8 cellular contexts compared by ENCODE assay signal in genomic region chr10:30423655-30424275, GRCh38. TPM values are rescaled to one million over a fixed set of nuclear protein-coding genes. Genes with fewer than 3 reads are reported as not detected.
A peak's percentile ranks its signal among the peaks of the same experiment; 100 is the strongest.
DNase-seq lines count a peak whose midpoint lies in the region; ATAC-seq, FAIRE-seq and TF ChIP-seq lines count a peak whose summit lies in the region.
"Not testable (repeated sequence)": the region's sequence is repeated elsewhere in the genome, so short reads cannot be mapped to it uniquely, and the experiment has no call there.

No MANE protein-coding gene starts in this region.

- TF ChIP-seq POLR2A in H1 (IDR thresholded peaks at IDR 0.05; ENCODE audit: control extremely low read depth in 1 of 2, low read depth in 2 of 2, low read length in 2 of 2) = not testable (repeated sequence)

- H3K9ac ChIP-seq in Karpas-422 (ENCODE audit: low read length) (peak overlapping the region; percentile 82), mucosa of stomach (ENCODE audit: low read length) (peak overlapping the region; percentile 56)
- H3K9ac ChIP-seq in H1 (replicated peaks in 1 of 4; ENCODE audit: extremely low read depth in 1 of 4, low read depth in 3 of 4, low read length in 3 of 4) = not testable (repeated sequence)

- H3K23me2 ChIP-seq in H1 (ENCODE audit: low read depth, low read length) = not testable (repeated sequence)

- peaks cover 46% of the 10 kb centered on the region for H3K4me1 ChIP-seq in Caco-2
- H3K4me1 ChIP-seq in Karpas-422 (ENCODE audit: low read length) = peaks cover 94% of the 10 kb centered on the region
- H3K4me1 ChIP-seq in H1 (replicated peaks in 1 of 4; ENCODE audit: control insufficient read depth in 3 of 4, insufficient read depth in 4 of 4, low read length in 3 of 4) = peaks cover 2 to 12% (median 8%) of the 10 kb centered on the region in 4 experiments; a peak in 6 of 7 replicates
- peaks cover 32% of the 10 kb centered on the region for H3K4me1 ChIP-seq in mucosa of stomach (ENCODE audit: control insufficient read depth, insufficient read depth, low read length)
- peaks cover 3 to 25% (median 12%) of the 10 kb centered on the region in 4 donors for H3K4me1 ChIP-seq in tibial artery

- H3K14ac ChIP-seq in H1 (ENCODE audit: insufficient read length) = not testable (repeated sequence)

- POLR2A ChIA-PET in Caco-2 (lab: Charles Lee) (interaction anchor here (0.5 to 2.8 kb wide), 6 partner anchors 9 to 293 kb away, joined by 3 to 98 read pairs (median 8); partner anchors contain the start of gene MAP3K8), activated B cell treated with CpG ODN at 0.5 μM for 24 hours (lab: Charles Lee) (interaction anchor here (0.9 to 14.2 kb wide), 4 partner anchors 10 to 106 kb away, joined by 3 to 427 read pairs (median 6); partner anchors contain the start of gene MAP3K8), H1 (lab: Charles Lee; ENCODE audit: partially characterized antibody) (interaction anchor here (1.3 to 1.8 kb wide), 3 partner anchors 8 to 12 kb away, joined by 5 to 8 read pairs (median 6); partner anchors contain the start of gene MAP3K8)

- DNase-seq in Caco-2; activated B cell treated with CpG ODN at 0.5 μM for 24 hours; H1 (ENCODE audit: low read depth in 1 of 2, low spot score in 2 of 2); left ventricle myocardium superior; sciatic nerve (ENCODE audit: low spot score): not testable (repeated sequence)
- DNase-seq in Karpas-422 = peak; percentile 41
- DNase-seq in tibial artery = peak in 1 of 2 donors; percentile 60

- TF ChIP-seq CTCF in Caco-2 (IDR thresholded peaks at IDR 0.05; ENCODE audit: insufficient read depth in 1 of 2, low read depth in 1 of 2, low read length in 1 of 2, severe bottlenecking in 1 of 2, unreplicated experiment in 1 of 2); activated B cell treated with CpG ODN at 0.5 μM for 24 hours (IDR thresholded peaks at IDR 0.05); H1 (IDR thresholded peaks at IDR 0.05; ENCODE audit: control extremely low read depth in 1 of 3, insufficient read depth in 1 of 3, low read depth in 1 of 3, low read length in 3 of 3); tibial artery (IDR thresholded peaks at IDR 0.05): not testable (repeated sequence)

- H3K9me3 ChIP-seq in Caco-2; Karpas-422 (ENCODE audit: low read length); H1 (ENCODE audit: insufficient read depth in 2 of 2, low read depth in 1 of 2, low read length in 1 of 2); mucosa of stomach (ENCODE audit: control insufficient read depth, low read length); tibial artery: not testable (repeated sequence)

- TSS peak; percentile 97 for BruUV-seq in Caco-2 (replicated peaks; lab: Mats Ljungman, UMichigan)

- H3K56ac ChIP-seq in H1 (replicated peaks; ENCODE audit: insufficient read length, low read depth, low read length) = not testable (repeated sequence)

- not testable (repeated sequence) for H3K4ac ChIP-seq in H1 (replicated peaks; ENCODE audit: insufficient read length, low read depth, low read length)

- peak overlapping the region; percentile 71; the same call in 1 of the 2 replicates for H2BK5ac ChIP-seq in H1 (ENCODE audit: low read depth, low read length)

- not testable (repeated sequence) for TF ChIP-seq RAD21 in H1 (IDR thresholded peaks at IDR 0.05 in 1 of 2, conservative IDR thresholded peaks at IDR 0.05 in 1 of 2; ENCODE audit: low read depth in 2 of 2, low read length in 2 of 2)

- TF ChIP-seq EP300 in H1 (IDR thresholded peaks at IDR 0.05; ENCODE audit: borderline replicate concordance in 1 of 2, low read depth in 2 of 2, low read length in 2 of 2) = not testable (repeated sequence)

- peak overlapping the region; percentile 90 for H3K4me2 ChIP-seq in Karpas-422 (ENCODE audit: low read depth, low read length, poor library complexity, severe bottlenecking)
- peak overlapping the region; percentile 17 to 26; a peak in 3 of 4 replicates for H3K4me2 ChIP-seq in H1 (ENCODE audit: insufficient read depth in 1 of 2, low read depth in 2 of 2, low read length in 2 of 2)

- H4K91ac ChIP-seq in H1 (replicated peaks; ENCODE audit: insufficient read length, low read length) = peak overlapping the region; percentile 46

- ATAC-seq in activated B cell treated with CpG ODN at 0.5 μM for 24 hours (ENCODE audit: low read depth) = not testable (repeated sequence)
- ATAC-seq in left ventricle myocardium superior (peak; percentile 41), sciatic nerve (peak; percentile 61)

- H3K79me2 ChIP-seq in Karpas-422 (ENCODE audit: low read length) = peaks cover 47% of the 10 kb centered on the region
- H3K79me2 ChIP-seq in H1 (ENCODE audit: control insufficient read depth in 1 of 2, insufficient read depth in 2 of 2, low read length in 2 of 2) = not testable (repeated sequence)

- H3K27me3 Mint-ChIP-seq in Caco-2 (ENCODE audit: insufficient read depth, unreplicated experiment); activated B cell treated with CpG ODN at 0.5 μM for 24 hours: not testable (repeated sequence)

- H3K27ac ChIP-seq in Karpas-422 (ENCODE audit: low read length) (peak overlapping the region; percentile 93), tibial artery (peak overlapping the region; percentile 55 to 58)
- H3K27ac ChIP-seq in H1 (ENCODE audit: low read depth, low read length) = not testable (repeated sequence)

- H3K9me2 ChIP-seq in Karpas-422 (replicated peaks; ENCODE audit: insufficient read depth, low read length) = not testable (repeated sequence)

- not testable (repeated sequence) for H3K27me3 ChIP-seq in Caco-2 (replicated peaks; ENCODE audit: control insufficient read depth, insufficient read depth, low read length); Karpas-422 (ENCODE audit: low read length); H1 (replicated peaks in 1 of 4; ENCODE audit: control insufficient read depth in 3 of 4, extremely low read depth in 1 of 4, insufficient read depth in 3 of 4, low read length in 3 of 4); mucosa of stomach (ENCODE audit: control insufficient read depth, insufficient read depth, low read length); tibial artery

- peak overlapping the region; percentile 73 for H2BK120ac ChIP-seq in H1 (replicated peaks; ENCODE audit: low read depth, low read length)

- not testable (repeated sequence) for H4K20me1 ChIP-seq in Karpas-422 (ENCODE audit: insufficient read depth, low read depth, low read length); H1 (replicated peaks in 1 of 2; ENCODE audit: control insufficient read depth in 1 of 2, insufficient read depth in 2 of 2, low read length in 2 of 2)

- H3K4me3 Mint-ChIP-seq in Caco-2 (ENCODE audit: unreplicated experiment) = peak overlapping the region; percentile 66
- peak overlapping the region; percentile 61 for H3K4me3 Mint-ChIP-seq in activated B cell treated with CpG ODN at 0.5 μM for 24 hours

- peak overlapping the region; percentile 40; the same call in 1 of the 2 replicates for H2BK12ac ChIP-seq in H1 (ENCODE audit: low read depth, low read length)

- not testable (repeated sequence) for H2AFZ ChIP-seq in Karpas-422 (ENCODE audit: low read length)
- H2AFZ ChIP-seq in H1 (ENCODE audit: low read length) = peak overlapping the region; percentile 91

- H3K4me1 Mint-ChIP-seq in Caco-2 (ENCODE audit: low read depth, unreplicated experiment) (peaks cover 39% of the 10 kb centered on the region), activated B cell treated with CpG ODN at 0.5 μM for 24 hours (peaks cover 90% of the 10 kb centered on the region)

- intact Hi-C loops in Caco-2 (cut with micrococcal nuclease; ENCODE audit: unreplicated experiment) = loop anchor here (1.0 kb wide), 2 partner anchors 10 to 99 kb away; no protein-coding TSS in a partner anchor
- intact Hi-C loops in activated B cell treated with CpG ODN at 0.5 μM for 24 hours (cut with micrococcal nuclease); left ventricle myocardium superior (cut with micrococcal nuclease); sciatic nerve (cut with DNase I); tibial artery (cut with DNase I; ENCODE audit: low total_unique reads): not testable (repeated sequence)

- H4K5ac ChIP-seq in H1 (ENCODE audit: insufficient read length, low read depth, low read length) = not testable (repeated sequence)

- CTCF ChIA-PET in Caco-2 (lab: Charles Lee) (interaction anchor here (0.6 to 1.5 kb wide), 7 partner anchors 10 to 167 kb away, joined by 3 to 21 read pairs (median 3); partner anchors contain the start of gene MAP3K8), activated B cell treated with CpG ODN at 0.5 μM for 24 hours (lab: Charles Lee) (interaction anchor here (1.1 kb wide), 1 partner anchor 10 kb away, joined by 6 read pairs; no protein-coding TSS in a partner anchor), H1 (lab: Charles Lee; ENCODE audit: partially characterized antibody) (interaction anchor here (0.9 to 2.6 kb wide), 6 partner anchors 10 to 167 kb away, joined by 3 to 14 read pairs (median 4); partner anchors contain the start of gene MAP3K8)

- WGBS in H1 (ENCODE audit: extremely low coverage in 1 of 2, insufficient coverage in 1 of 2, insufficient read length in 1 of 2, insufficient replicate concordance in 2 of 2, low coverage in 1 of 2, low lambda C conversion rate in 2 of 2, missing lambda C conversion rate in 1 of 2), 2 experiments = 62% methylated on average over 6 of the region's 6 CpGs; no CpG with 5 or more reads in 1 of the 2 experiments

- not testable (repeated sequence) for H3K79me1 ChIP-seq in H1 (ENCODE audit: low read depth, low read length)

- 0 out of 2 replicates have a peak overlapping the region, but pooled peaks have one; percentile 10 for H3K18ac ChIP-seq in H1 (ENCODE audit: extremely low read depth, low read length)

- not testable (repeated sequence) for FAIRE-seq in H1 (lab: Jason Lieb, UNC)

- peak overlapping the region; percentile 99 for H3K27ac Mint-ChIP-seq in Caco-2 (ENCODE audit: unreplicated experiment)
- peak overlapping the region; percentile 84 for H3K27ac Mint-ChIP-seq in activated B cell treated with CpG ODN at 0.5 μM for 24 hours

- not testable (repeated sequence) for H3K4me3 ChIP-seq in Caco-2 (ENCODE audit: low read depth, low read length); H1 (ENCODE audit: extremely low read depth in 1 of 4, insufficient read depth in 2 of 4, low read depth in 3 of 4, low read length in 4 of 4); mucosa of stomach (ENCODE audit: low read length); tibial artery
- H3K4me3 ChIP-seq in Karpas-422 (ENCODE audit: low read length) = peak overlapping the region; percentile 71

- not testable (repeated sequence) for H3K9me3 Mint-ChIP-seq in Caco-2 (ENCODE audit: unreplicated experiment); activated B cell treated with CpG ODN at 0.5 μM for 24 hours

- H3K36me3 ChIP-seq in Caco-2 (ENCODE audit: control insufficient read depth, insufficient read depth, low read length); Karpas-422 (ENCODE audit: insufficient read depth, low read length); H1 (ENCODE audit: control insufficient read depth in 2 of 4, insufficient read depth in 4 of 4, low read length in 3 of 4); mucosa of stomach (ENCODE audit: control insufficient read depth, insufficient read depth, low read length); tibial artery: not testable (repeated sequence)

- H2AK5ac ChIP-seq in H1 (ENCODE audit: low read depth, low read length) = not testable (repeated sequence)

- H3K36me3 Mint-ChIP-seq in Caco-2 (ENCODE audit: insufficient read depth, unreplicated experiment); activated B cell treated with CpG ODN at 0.5 μM for 24 hours (ENCODE audit: low read depth): not testable (repeated sequence)

- H2BK15ac ChIP-seq in H1 (ENCODE audit: low read length) = 0 out of 2 replicates have a peak overlapping the region, but pooled peaks have one; percentile 63

- H2BK20ac ChIP-seq in H1 (ENCODE audit: low read length) = not testable (repeated sequence)

- not testable (repeated sequence) for H4K8ac ChIP-seq in H1 (ENCODE audit: extremely low read depth, insufficient read depth, low read length)

- H3K23ac ChIP-seq in H1 (ENCODE audit: insufficient read length) = not testable (repeated sequence)

RNA-seq across cellular contexts. Expression of gene MAP3K8, which starts 10.2 kb away (rescaled TPM):
- total RNA-seq in Caco-2 (2022) (17.9 and 18.8 TPM in 2 replicates), activated B cell treated with CpG ODN at 0.5 μM for 24 hours (141 and 160 TPM in 2 replicates), left ventricle myocardium superior (7.4 TPM), sciatic nerve (85.2 TPM)
- total RNA-seq in Karpas-422 (2014; rRNA removed; shearing (Covaris generic); ENCODE audit: low replicate concordance) = 51.5 and 69.8 TPM in 2 replicates
- 5.4 and 5.6 TPM in 2 replicates for total RNA-seq in H1 (2021; fragmentation: NEBNext Ultra II Directional; extraction: Animal tissue kit (Norgen Biotek cat#: 25700))
- polyA plus RNA-seq in H1 (2011; rRNA removed) = 2.7 and 6.0 TPM in 2 replicates
- 5.5 TPM for polyA plus RNA-seq in H1 (2011; cell fraction: cytosol; rRNA removed)
- 4.3 TPM for polyA plus RNA-seq in H1 (2011; cell fraction: nucleus; rRNA removed)
- 5.3 to 9.0 TPM (median 5.5 TPM) in 4 replicates for polyA plus RNA-seq in H1 (2012, experiment 1 of 2)
- polyA plus RNA-seq in H1 (2012, experiment 2 of 2) = 2.3 TPM
- 3.6 TPM for polyA plus RNA-seq in H1 (2013, experiment 1 of 2)
- polyA plus RNA-seq in H1 (2013, experiment 2 of 2) = 3.7 TPM
- polyA minus RNA-seq in H1 (2011; rRNA and poly(A)+ RNA removed) = 4.2 and 6.7 TPM in 2 replicates
- polyA minus RNA-seq in H1 (2011; cell fraction: cytosol; rRNA and poly(A)+ RNA removed) = 1.7 TPM
- 5.6 TPM for polyA minus RNA-seq in H1 (2011; cell fraction: nucleus; rRNA and poly(A)+ RNA removed)
